18 cellular contexts compared by ENCODE assay signal in the genomic region with DNA sequence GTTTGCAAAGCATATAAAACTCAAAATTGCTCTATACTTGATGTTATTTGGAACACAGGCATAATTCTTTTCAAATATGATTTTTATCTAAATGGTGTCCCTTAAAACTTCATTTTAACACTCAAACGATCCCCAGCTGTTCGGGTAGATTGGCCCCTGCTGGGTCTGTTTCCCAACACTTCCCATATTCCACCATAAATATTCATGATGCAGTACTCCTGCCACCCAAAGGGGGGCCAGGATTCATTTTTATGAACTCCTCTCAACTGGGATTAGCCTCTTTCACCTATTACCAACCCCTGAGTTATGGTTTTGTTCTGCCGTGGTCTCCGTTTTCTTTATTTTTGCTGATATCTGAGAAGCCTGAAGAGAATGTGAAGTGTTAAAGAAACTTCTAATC.
DNase-seq lines count a peak whose midpoint lies in the region; ATAC-seq, FAIRE-seq and TF ChIP-seq lines count a peak whose summit lies in the region.
"Had no signal": no experiment of that assay in that cellular context is flagged by ENCODE, and none has a peak within 500 bp of the region (broad histone marks: within the 10 kb centered on the region; RNA-seq: fewer than 3 reads in every experiment).

No MANE protein-coding gene starts in this region.

- no peak for FAIRE-seq in astrocyte (lab: Jason Lieb, UNC)
- FAIRE-seq: endothelial cell of umbilical vein had no signal

- no peaks in the 10 kb centered on the region for H3F3A ChIP-seq in DOHH2 (ENCODE audit: control insufficient read depth, insufficient read depth)

- H3K9me3 Mint-ChIP-seq in astrocyte (ENCODE audit: unreplicated experiment) = no peaks in the 10 kb centered on the region

- no peak overlapping the region for H2AFZ ChIP-seq in astrocyte (ENCODE audit: low read depth, low read length)
- H2AFZ ChIP-seq: hepatocyte had no signal

- no peak overlapping the region for H3K4me2 ChIP-seq in DOHH2 (ENCODE audit: low read length)
- H3K4me2 ChIP-seq in astrocyte (ENCODE audit: low read length) = no peak overlapping the region
- H3K4me2 ChIP-seq: hepatocyte, smooth muscle cell had no signal

- H3K36me3 ChIP-seq in DOHH2 (ENCODE audit: control insufficient read depth, low read length) (no peaks in the 10 kb centered on the region), HEK293 (ENCODE audit: control insufficient read depth in 2 of 2, insufficient read depth in 1 of 2, low read length in 2 of 2) (no peaks in the 10 kb centered on the region), astrocyte (ENCODE audit: insufficient read depth, low read length) (no peaks in the 10 kb centered on the region), lower lobe of right lung (no peaks in the 10 kb centered on the region), tibial artery (no peaks in the 10 kb centered on the region)

- DNase-seq in astrocyte (ENCODE audit: low read depth) (no peak), lower lobe of right lung (no peak), HuH-7.5 (ENCODE audit: low spot score) (no peak), tibial artery (no peak)
- DNase-seq: activated naive CD4-positive, alpha-beta T cell; CD8-positive, alpha-beta memory T cell; NCI-H226; substantia nigra; T-helper 9 cell had no signal

- H3K27me3 Mint-ChIP-seq in astrocyte (ENCODE audit: low read depth, unreplicated experiment) = peaks cover 17% of the 10 kb centered on the region

- H3K79me2 ChIP-seq in DOHH2 (ENCODE audit: control insufficient read depth, low read length) = no peaks in the 10 kb centered on the region
- no peaks in the 10 kb centered on the region for H3K79me2 ChIP-seq in astrocyte (ENCODE audit: insufficient read depth, low read length)
- H3K79me2 ChIP-seq: hepatocyte had no signal

- H3K27ac ChIP-seq in DOHH2 (ENCODE audit: low read depth, low read length) (no peak overlapping the region), HEK293 (ENCODE audit: extremely low read depth, low read depth, low read length) (no peak overlapping the region), astrocyte (ENCODE audit: low read depth, low read length) (no peak overlapping the region), lower lobe of right lung (no peak overlapping the region), tibial artery (no peak overlapping the region)
- H3K27ac ChIP-seq: hepatocyte had no signal

- ATAC-seq in lower lobe of right lung (no peak), HG03354 (IDR thresholded peaks at IDR 0.05; ENCODE audit: poor library complexity, severe bottlenecking, unreplicated experiment) (no peak), HG03342 (IDR thresholded peaks at IDR 0.05; ENCODE audit: unreplicated experiment) (no peak)
- ATAC-seq: Panc1 had no signal

- H3K4me3 Mint-ChIP-seq in astrocyte (ENCODE audit: unreplicated experiment) = no peak overlapping the region
- H3K4me3 Mint-ChIP-seq: CD8-positive, alpha-beta memory T cell had no signal

- H3K4me3 ChIP-seq in DOHH2 (ENCODE audit: low read length) = no peak overlapping the region
- no peak overlapping the region for H3K4me3 ChIP-seq in HEK293 (ENCODE audit: low read depth, low read length)
- H3K4me3 ChIP-seq in astrocyte (ENCODE audit: insufficient read depth, low read depth, low read length) = no peak overlapping the region
- no peak overlapping the region for H3K4me3 ChIP-seq in lower lobe of right lung
- no peak overlapping the region for H3K4me3 ChIP-seq in tibial artery
- H3K4me3 ChIP-seq: hepatocyte, lung, smooth muscle cell had no signal

- H3K36me3 Mint-ChIP-seq in astrocyte (ENCODE audit: low read depth, unreplicated experiment) = no peaks in the 10 kb centered on the region
- H3K36me3 Mint-ChIP-seq: CD8-positive, alpha-beta memory T cell had no signal

- intact Hi-C loops in lower lobe of right lung (cut with DNase I) (no loop called here), tibial artery (cut with DNase I; ENCODE audit: low total_unique reads) (no loop called here)

- no peak overlapping the region for H3K27ac Mint-ChIP-seq in astrocyte (ENCODE audit: unreplicated experiment)
- H3K27ac Mint-ChIP-seq: CD8-positive, alpha-beta memory T cell had no signal

- no peaks in the 10 kb centered on the region for H3K9me2 ChIP-seq in DOHH2 (replicated peaks; ENCODE audit: control insufficient read depth, low read length)

- TF ChIP-seq CTCF in DOHH2 (IDR thresholded peaks at IDR 0.05; ENCODE audit: low read depth, low read length, poor library complexity, severe bottlenecking) (peak; percentile 12), HEK293 (tag by site-specific recombination; IDR thresholded peaks at IDR 0.05) (no peak), astrocyte (IDR thresholded peaks at IDR 0.05; ENCODE audit: insufficient read depth, low read depth, low read length) (peak; percentile 12), lower lobe of right lung (IDR thresholded peaks at IDR 0.05) (peak; percentile 11), tibial artery (IDR thresholded peaks at IDR 0.05) (no peak)

- no peaks in the 10 kb centered on the region for H3K9me3 ChIP-seq in DOHH2 (ENCODE audit: control insufficient read depth, insufficient read depth, low read length)
- no peaks in the 10 kb centered on the region for H3K9me3 ChIP-seq in HEK293 (ENCODE audit: control insufficient read depth, insufficient read depth, low read depth, low read length)
- no peaks in the 10 kb centered on the region for H3K9me3 ChIP-seq in astrocyte (ENCODE audit: insufficient read depth, low read depth, low read length)
- no peaks in the 10 kb centered on the region for H3K9me3 ChIP-seq in lower lobe of right lung
- no peaks in the 10 kb centered on the region for H3K9me3 ChIP-seq in tibial artery

- no peak overlapping the region for H3K9ac ChIP-seq in astrocyte (ENCODE audit: low read length)

- H4K20me1 ChIP-seq in DOHH2 (ENCODE audit: control insufficient read depth, insufficient read depth, low read depth, low read length) (no peaks in the 10 kb centered on the region), astrocyte (ENCODE audit: insufficient read depth, low read length) (no peaks in the 10 kb centered on the region)

- CTCF ChIA-PET in HEK293 (lab: Yijun Ruan, JAX) = no interaction called here

- POLR2A ChIA-PET in HEK293 (lab: Yijun Ruan, JAX) = no interaction called here

- H3K27me3 ChIP-seq in DOHH2 (ENCODE audit: control insufficient read depth, low read length) (no peaks in the 10 kb centered on the region), astrocyte (ENCODE audit: insufficient read depth, low read length) (no peaks in the 10 kb centered on the region), lower lobe of right lung (ENCODE audit: low read depth) (no peaks in the 10 kb centered on the region), tibial artery (no peaks in the 10 kb centered on the region)
- H3K27me3 ChIP-seq: hepatocyte had no signal

- H3K4me1 ChIP-seq in DOHH2 (ENCODE audit: control insufficient read depth, low read length) (no peaks in the 10 kb centered on the region), HEK293 (ENCODE audit: control insufficient read depth, insufficient read depth, low read length) (no peaks in the 10 kb centered on the region; the same call in 1 of the 2 replicates), astrocyte (ENCODE audit: insufficient read depth, low read length) (no peaks in the 10 kb centered on the region), lower lobe of right lung (no peaks in the 10 kb centered on the region), tibial artery (no peaks in the 10 kb centered on the region)

- H3K4me1 Mint-ChIP-seq in astrocyte (ENCODE audit: low read depth, unreplicated experiment) = no peaks in the 10 kb centered on the region
- H3K4me1 Mint-ChIP-seq: CD8-positive, alpha-beta memory T cell had no signal

TF ChIP-seq in HEK293, 187 proteins besides CTCF, POLR2A, EP300 and RAD21 (continues in another document):
- TF ChIP-seq, protein P1, sequence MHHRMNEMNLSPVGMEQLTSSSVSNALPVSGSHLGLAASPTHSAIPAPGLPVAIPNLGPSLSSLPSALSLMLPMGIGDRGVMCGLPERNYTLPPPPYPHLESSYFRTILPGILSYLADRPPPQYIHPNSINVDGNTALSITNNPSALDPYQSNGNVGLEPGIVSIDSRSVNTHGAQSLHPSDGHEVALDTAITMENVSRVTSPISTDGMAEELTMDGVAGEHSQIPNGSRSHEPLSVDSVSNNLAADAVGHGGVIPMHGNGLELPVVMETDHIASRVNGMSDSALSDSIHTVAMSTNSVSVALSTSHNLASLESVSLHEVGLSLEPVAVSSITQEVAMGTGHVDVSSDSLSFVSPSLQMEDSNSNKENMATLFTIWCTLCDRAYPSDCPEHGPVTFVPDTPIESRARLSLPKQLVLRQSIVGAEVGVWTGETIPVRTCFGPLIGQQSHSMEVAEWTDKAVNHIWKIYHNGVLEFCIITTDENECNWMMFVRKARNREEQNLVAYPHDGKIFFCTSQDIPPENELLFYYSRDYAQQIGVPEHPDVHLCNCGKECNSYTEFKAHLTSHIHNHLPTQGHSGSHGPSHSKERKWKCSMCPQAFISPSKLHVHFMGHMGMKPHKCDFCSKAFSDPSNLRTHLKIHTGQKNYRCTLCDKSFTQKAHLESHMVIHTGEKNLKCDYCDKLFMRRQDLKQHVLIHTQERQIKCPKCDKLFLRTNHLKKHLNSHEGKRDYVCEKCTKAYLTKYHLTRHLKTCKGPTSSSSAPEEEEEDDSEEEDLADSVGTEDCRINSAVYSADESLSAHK (tag by site-specific recombination; IDR thresholded peaks at IDR 0.05) = peak; percentile 49; the same call in 1 of the 2 replicates
- TF ChIP-seq, protein P2, sequence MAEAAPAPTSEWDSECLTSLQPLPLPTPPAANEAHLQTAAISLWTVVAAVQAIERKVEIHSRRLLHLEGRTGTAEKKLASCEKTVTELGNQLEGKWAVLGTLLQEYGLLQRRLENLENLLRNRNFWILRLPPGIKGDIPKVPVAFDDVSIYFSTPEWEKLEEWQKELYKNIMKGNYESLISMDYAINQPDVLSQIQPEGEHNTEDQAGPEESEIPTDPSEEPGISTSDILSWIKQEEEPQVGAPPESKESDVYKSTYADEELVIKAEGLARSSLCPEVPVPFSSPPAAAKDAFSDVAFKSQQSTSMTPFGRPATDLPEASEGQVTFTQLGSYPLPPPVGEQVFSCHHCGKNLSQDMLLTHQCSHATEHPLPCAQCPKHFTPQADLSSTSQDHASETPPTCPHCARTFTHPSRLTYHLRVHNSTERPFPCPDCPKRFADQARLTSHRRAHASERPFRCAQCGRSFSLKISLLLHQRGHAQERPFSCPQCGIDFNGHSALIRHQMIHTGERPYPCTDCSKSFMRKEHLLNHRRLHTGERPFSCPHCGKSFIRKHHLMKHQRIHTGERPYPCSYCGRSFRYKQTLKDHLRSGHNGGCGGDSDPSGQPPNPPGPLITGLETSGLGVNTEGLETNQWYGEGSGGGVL (tag by site-specific recombination; IDR thresholded peaks at IDR 0.05) = no peak

Comparison
In these comparisons a context has a peak if more than half of its experiments do, and no peak if none do; other contexts are left out.
1. CTCF ChIP-seq: peak in DOHH2 (single experiment), astrocyte (single experiment) and lower lobe of right lung (single experiment); none in HEK293 (single experiment) and tibial artery (0 of 2).